22 cellular contexts compared by ENCODE assay signal in genomic region chr19:31499826-31500539, GRCh38.
"Had no signal": no experiment of that assay in that cellular context is flagged by ENCODE, and none has a peak within 500 bp of the region (broad histone marks: within the 10 kb centered on the region; RNA-seq: fewer than 3 reads in every experiment).

No MANE protein-coding gene starts in this region.

- DNase-seq: activated B cell treated with CpG ODN at 0.5 μM for 24 hours; activated CD8-positive, alpha-beta memory T cell treated with anti-CD3 and anti-CD28 coated beads for 24 hours; activated effector memory CD4-positive, alpha-beta T cell treated with Interleukin-2 at 50 U/mL for 16 hours; activated naive CD4-positive, alpha-beta T cell treated with Interleukin-2 at 50 U/mL for 16 hours; effector memory CD4-positive, alpha-beta T cell; gastrocnemius medialis; hippocampal formation; naive thymus-derived CD8-positive, alpha-beta T cell; sigmoid colon; small intestine; stimulated activated CD4-positive, alpha-beta T cell treated with anti-CD3 and anti-CD28 coated beads, Interleukin-1b, Interleukin-23, amount 100 ng/mL, for 48 hours; stimulated activated CD4-positive, alpha-beta T cell treated with anti-CD3 and anti-CD28 coated beads, Interleukin-4, amount 100 ng/mL, for 4 hours; stimulated activated CD8-positive, alpha-beta memory T cell treated with anti-CD3 and anti-CD28 coated beads, Interleukin-4, amount 100 ng/mL, for 48 hours; stimulated activated naive CD8-positive, alpha-beta T cell treated with anti-CD3 and anti-CD28 coated beads, Interleukin-15, amount 100 ng/mL, for 72 hours; T-helper 17 cell; thyroid gland; upper lobe of right lung had no signal

- H3K36me3 ChIP-seq: gastrocnemius medialis, sigmoid colon, thyroid gland, upper lobe of right lung had no signal

- H3K27me3 ChIP-seq: gastrocnemius medialis, sigmoid colon, thyroid gland, upper lobe of right lung had no signal

- H3K9me3 Mint-ChIP-seq: activated B cell treated with CpG ODN at 0.5 μM for 24 hours; central memory CD8-positive, alpha-beta T cell; neural crest cell; stimulated activated naive CD8-positive, alpha-beta T cell treated with anti-CD3 and anti-CD28 coated beads, Interleukin-15, amount 100 ng/mL, for 72 hours had no signal

- H3K27ac ChIP-seq: gastrocnemius medialis, sigmoid colon, thyroid gland, upper lobe of right lung had no signal

- H3K4me3 Mint-ChIP-seq: activated B cell treated with CpG ODN at 0.5 μM for 24 hours; activated naive CD8-positive, alpha-beta T cell; central memory CD8-positive, alpha-beta T cell; memory B cell; naive thymus-derived CD8-positive, alpha-beta T cell; neural crest cell; stimulated activated memory B cell treated with anti-CD40 and anti-IgM and Interleukin-4, amounts not matched to agents 10 μg/mL and 1 μg/mL and 100 μg/mL, for 72 hours; stimulated activated naive CD8-positive, alpha-beta T cell treated with anti-CD3 and anti-CD28 coated beads, Interleukin-15, amount 100 ng/mL, for 72 hours; T-helper 17 cell had no signal

- H3K9me3 ChIP-seq: gastrocnemius medialis, sigmoid colon, thyroid gland, upper lobe of right lung had no signal

- H3K27me3 Mint-ChIP-seq: activated B cell treated with CpG ODN at 0.5 μM for 24 hours; memory B cell; stimulated activated memory B cell treated with anti-CD40 and anti-IgM and Interleukin-4, amounts not matched to agents 10 μg/mL and 1 μg/mL and 100 μg/mL, for 72 hours had no signal

- H3K36me3 Mint-ChIP-seq: activated naive CD8-positive, alpha-beta T cell; memory B cell; naive thymus-derived CD8-positive, alpha-beta T cell; stimulated activated memory B cell treated with anti-CD40 and anti-IgM and Interleukin-4, amounts not matched to agents 10 μg/mL and 1 μg/mL and 100 μg/mL, for 72 hours had no signal

- ATAC-seq: gastrocnemius medialis; naive thymus-derived CD8-positive, alpha-beta T cell; stimulated activated memory B cell treated with anti-CD40 and anti-IgM and Interleukin-4, amounts not matched to agents 10 μg/mL and 1 μg/mL and 100 μg/mL, for 72 hours; stimulated activated naive CD8-positive, alpha-beta T cell treated with anti-CD3 and anti-CD28 coated beads, Interleukin-15, amount 100 ng/mL, for 72 hours; T-helper 17 cell; upper lobe of right lung had no signal

- H3K27ac Mint-ChIP-seq: activated B cell treated with CpG ODN at 0.5 μM for 24 hours; activated naive CD8-positive, alpha-beta T cell; memory B cell; naive thymus-derived CD8-positive, alpha-beta T cell; stimulated activated memory B cell treated with anti-CD40 and anti-IgM and Interleukin-4, amounts not matched to agents 10 μg/mL and 1 μg/mL and 100 μg/mL, for 72 hours; stimulated activated naive CD8-positive, alpha-beta T cell treated with anti-CD3 and anti-CD28 coated beads, Interleukin-15, amount 100 ng/mL, for 72 hours; T-helper 17 cell had no signal

- H3K4me3 ChIP-seq: gastrocnemius medialis, sigmoid colon, thyroid gland, upper lobe of right lung had no signal

- H3K4me1 Mint-ChIP-seq: activated B cell treated with CpG ODN at 0.5 μM for 24 hours; central memory CD8-positive, alpha-beta T cell; memory B cell; naive thymus-derived CD8-positive, alpha-beta T cell; neural crest cell; stimulated activated memory B cell treated with anti-CD40 and anti-IgM and Interleukin-4, amounts not matched to agents 10 μg/mL and 1 μg/mL and 100 μg/mL, for 72 hours; stimulated activated naive CD8-positive, alpha-beta T cell treated with anti-CD3 and anti-CD28 coated beads, Interleukin-15, amount 100 ng/mL, for 72 hours had no signal

- H3K4me1 ChIP-seq: gastrocnemius medialis, sigmoid colon, thyroid gland, upper lobe of right lung had no signal
